ENCODE assay signal across 20 cellular contexts in the genomic region with DNA sequence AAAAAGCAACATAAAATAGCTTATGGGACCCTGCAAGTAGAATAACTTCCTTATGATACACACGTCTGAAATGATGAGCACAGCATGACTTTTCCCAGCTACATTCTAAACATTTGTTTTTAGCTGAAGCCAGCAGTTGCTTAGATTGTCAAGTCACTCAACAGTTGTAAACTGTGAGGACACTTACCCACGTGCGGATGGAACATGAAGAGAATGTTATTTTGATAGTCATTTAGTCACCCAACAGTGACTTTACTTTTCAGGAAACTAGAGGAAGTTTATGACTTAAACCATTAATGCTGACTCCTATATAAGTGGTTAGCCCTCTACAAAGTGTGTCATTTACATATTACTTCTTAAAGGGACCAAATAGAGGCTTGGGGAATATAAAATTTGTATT. TPM values are rescaled to one million over a fixed set of nuclear protein-coding genes. Genes with fewer than 3 reads are reported as not detected.
A peak's percentile ranks its signal among the peaks of the same experiment; 100 is the strongest.
DNase-seq lines count a peak whose midpoint lies in the region; ATAC-seq and TF ChIP-seq lines count a peak whose summit lies in the region.
"Had no signal": no experiment of that assay in that cellular context is flagged by ENCODE, and none has a peak within 500 bp of the region (broad histone marks: within the 10 kb centered on the region; RNA-seq: fewer than 3 reads in every experiment).

No MANE protein-coding gene starts in this region.

- in situ Hi-C loops in ACHN (cut with HindIII; ENCODE audit: low pct_ligation_motif_present, low pct_unique_long_range_greater_than_20kb, low sequenced_read_pairs) = no loop called here

- no peak overlapping the region for H3K4me3 Mint-ChIP-seq in stimulated activated effector memory CD8-positive, alpha-beta T cell treated with anti-CD3 and anti-CD28 coated beads, Interleukin-12 subunit alpha, Interleukin-12 subunit beta, amount 100 ng/mL, for 72 hours
- H3K4me3 Mint-ChIP-seq: activated naive CD4-positive, alpha-beta T cell treated with anti-CD3 and anti-CD28 coated beads for 36 hours; H9 had no signal

- no peak overlapping the region for H3K4me3 ChIP-seq in MG63
- no peak overlapping the region for H3K4me3 ChIP-seq in fibroblast of villous mesenchyme (ENCODE audit: low read depth, low read length)
- H3K4me3 ChIP-seq: mucosa of descending colon, right atrium auricular region had no signal

- H3K36me3 Mint-ChIP-seq in stimulated activated effector memory CD8-positive, alpha-beta T cell treated with anti-CD3 and anti-CD28 coated beads, Interleukin-12 subunit alpha, Interleukin-12 subunit beta, amount 100 ng/mL, for 72 hours = peaks cover 18% of the 10 kb centered on the region

- H3K36me3 ChIP-seq in MG63 = no peaks in the 10 kb centered on the region
- H3K36me3 ChIP-seq: right atrium auricular region had no signal

- no peaks in the 10 kb centered on the region for H3K9me3 ChIP-seq in MG63
- H3K9me3 ChIP-seq: mucosa of descending colon, right atrium auricular region had no signal

- DNase-seq in activated CD4-positive, CD25-positive, alpha-beta regulatory T cell (lab: John Stamatoyannopoulos, UW) = no peak
- peak; percentile 46 for DNase-seq in MG63
- DNase-seq in fibroblast of villous mesenchyme (ENCODE audit: low read depth) = peak; percentile 18
- no peak for DNase-seq in stimulated activated effector memory CD8-positive, alpha-beta T cell treated with anti-CD3 and anti-CD28 coated beads, Interleukin-12 subunit alpha, Interleukin-12 subunit beta, amount 100 ng/mL, for 72 hours (ENCODE audit: low spot score in 2 of 2)
- no peak for DNase-seq in DMS53 treated with DMSO at 0.1 percent for 48 hours (lab: John Stamatoyannopoulos, UW; ENCODE audit: unreplicated experiment)
- no peak for DNase-seq in ACHN
- no peak for DNase-seq in amniotic stem cell (lab: John Stamatoyannopoulos, UW)
- DNase-seq: activated CD4-positive, alpha-beta T cell treated with anti-CD3 and anti-CD28 coated beads, Interleukin-2, amount 50 U/mL, for 1 hour; activated naive CD4-positive, alpha-beta T cell treated with anti-CD3 and anti-CD28 coated beads for 36 hours; foreskin melanocyte; H9; left cardiac atrium; mucosa of descending colon; NCI-H1930; NCI-H446 treated with DMSO at 0.1 percent for 48 hours; NK-92 treated with Interleukin-12 subunit alpha and Interleukin-12 subunit beta, amount 100 ng/mL, for 24 hours; substantia nigra had no signal

- peaks cover 24% of the 10 kb centered on the region for H3K4me1 Mint-ChIP-seq in stimulated activated effector memory CD8-positive, alpha-beta T cell treated with anti-CD3 and anti-CD28 coated beads, Interleukin-12 subunit alpha, Interleukin-12 subunit beta, amount 100 ng/mL, for 72 hours

- ATAC-seq in activated CD4-positive, CD25-positive, alpha-beta regulatory T cell treated with anti-CD3 and anti-CD28 coated beads, Interleukin-2, amount 50 U/mL, for 24 hours = peak; percentile 12 to 33
- peak; percentile 69 for ATAC-seq in stimulated activated effector memory CD8-positive, alpha-beta T cell treated with anti-CD3 and anti-CD28 coated beads, Interleukin-12 subunit alpha, Interleukin-12 subunit beta, amount 100 ng/mL, for 72 hours
- ATAC-seq: left cardiac atrium, mucosa of descending colon had no signal

- H3K27ac Mint-ChIP-seq in stimulated activated effector memory CD8-positive, alpha-beta T cell treated with anti-CD3 and anti-CD28 coated beads, Interleukin-12 subunit alpha, Interleukin-12 subunit beta, amount 100 ng/mL, for 72 hours = peak overlapping the region; percentile 23
- H3K27ac Mint-ChIP-seq: activated naive CD4-positive, alpha-beta T cell treated with anti-CD3 and anti-CD28 coated beads for 36 hours; H9 had no signal

- no peaks in the 10 kb centered on the region for H3K27me3 ChIP-seq in MG63
- H3K27me3 ChIP-seq: right atrium auricular region had no signal

- no peak for TF ChIP-seq CTCF in fibroblast of villous mesenchyme (IDR thresholded peaks at IDR 0.05; ENCODE audit: insufficient read depth, low read depth, low read length)

- no peaks in the 10 kb centered on the region for H3K9me3 Mint-ChIP-seq in stimulated activated effector memory CD8-positive, alpha-beta T cell treated with anti-CD3 and anti-CD28 coated beads, Interleukin-12 subunit alpha, Interleukin-12 subunit beta, amount 100 ng/mL, for 72 hours
- H3K9me3 Mint-ChIP-seq: activated naive CD4-positive, alpha-beta T cell treated with anti-CD3 and anti-CD28 coated beads for 36 hours; H9; IgD-negative memory B cell had no signal

RNA-seq across cellular contexts. Expression of a gene that starts 3.0 kb away (rescaled TPM):
- total RNA-seq in MG63 (2014; rRNA removed; shearing (Covaris generic); ENCODE audit: low replicate concordance) = 3.8 and 6.7 TPM in 2 replicates
- 10.0 and 22.0 TPM in 2 replicates for total RNA-seq in fibroblast of villous mesenchyme

RNA-seq across cellular contexts. Expression of a gene that starts 49.3 kb away (rescaled TPM):
- total RNA-seq in MG63 (2014; rRNA removed; shearing (Covaris generic); ENCODE audit: low replicate concordance) = 0.81 and 4.1 TPM in 2 replicates
- total RNA-seq in fibroblast of villous mesenchyme = not detected in 2 replicates
- total RNA-seq: H9, left cardiac atrium, mucosa of descending colon, right atrium auricular region had no signal

Comparison
In these comparisons a context has a peak if more than half of its experiments do, and no peak if none do; other contexts are left out.
1. DNase-seq: peak in MG63 (single experiment) and fibroblast of villous mesenchyme (single experiment); none in activated CD4-positive, CD25-positive, alpha-beta regulatory T cell (0 of 4), stimulated activated effector memory CD8-positive, alpha-beta T cell treated with anti-CD3 and anti-CD28 coated beads, Interleukin-12 subunit alpha, Interleukin-12 subunit beta, amount 100 ng/mL, for 72 hours (0 of 2), DMS53 treated with DMSO at 0.1 percent for 48 hours (single experiment), ACHN (single experiment) and amniotic stem cell (single experiment).